In genomic region chr5:67431191-67431590, GRCh38 we compare ENCODE assay signal across 16 cellular contexts.
DNase-seq lines count a peak whose midpoint lies in the region; ATAC-seq and TF ChIP-seq lines count a peak whose summit lies in the region.
"Had no signal": no experiment of that assay in that cellular context is flagged by ENCODE, and none has a peak within 500 bp of the region (broad histone marks: within the 10 kb centered on the region; RNA-seq: fewer than 3 reads in every experiment).

No MANE protein-coding gene starts in this region.

- TF ChIP-seq CTCF in fibroblast of lung (conservative IDR thresholded peaks at IDR 0.05 in 1 of 2, IDR thresholded peaks at IDR 0.05 in 1 of 2; ENCODE audit: low read depth in 1 of 2, low read length in 2 of 2) = no peak
- TF ChIP-seq CTCF in testis (IDR thresholded peaks at IDR 0.05) = no peak
- TF ChIP-seq CTCF in ascending aorta (IDR thresholded peaks at IDR 0.05) = no peak

- no peak overlapping the region for H3K14ac ChIP-seq in mesenchymal stem cell (ENCODE audit: low read length in 2 of 2)

- H3K9ac ChIP-seq in fibroblast of lung (ENCODE audit: insufficient read depth, low read length) (no peak overlapping the region), mesenchymal stem cell (ENCODE audit: low read length) (no peak overlapping the region)

- no peak overlapping the region for H2AK5ac ChIP-seq in mesenchymal stem cell (ENCODE audit: low read length, severe bottlenecking)

- peak overlapping the region; percentile 18 for H4K91ac ChIP-seq in mesenchymal stem cell (ENCODE audit: low read length)

- peak overlapping the region; percentile 15 for H2BK120ac ChIP-seq in mesenchymal stem cell (ENCODE audit: low read depth, low read length)

- no peak for TF ChIP-seq POLR2A in testis (IDR thresholded peaks at IDR 0.05)

- no peaks in the 10 kb centered on the region for H3K79me2 ChIP-seq in fibroblast of lung (ENCODE audit: control insufficient read depth, insufficient read depth, low read length)

- DNase-seq in HT1080 (ENCODE audit: low read depth) (peak; percentile 11), amniotic epithelial cell (ENCODE audit: low read depth) (peak; percentile 24), fibroblast of lung (ENCODE audit: low read depth in 2 of 2) (peak; percentile 21 to 77), mesenchymal stem cell (peak; percentile 61), testis (no peak), ascending aorta (ENCODE audit: low spot score in 2 of 2) (no peak)
- DNase-seq in stimulated activated naive CD4-positive, alpha-beta T cell (lab: John Stamatoyannopoulos, UW) = no peak
- DNase-seq: ACHN; Calu3; CD4-positive, CD25-positive, alpha-beta regulatory T cell; MM.1S; NCI-H1930; NCI-H510A treated with DMSO at 0.1 percent for 48 hours; RPMI8226 had no signal

- H4K8ac ChIP-seq in mesenchymal stem cell (ENCODE audit: low read length) = no peak overlapping the region

- peak overlapping the region; percentile 79 to 90 for H3K18ac ChIP-seq in mesenchymal stem cell (ENCODE audit: low read depth in 1 of 2, low read length in 2 of 2)

- 70% methylated on average over 4 of the region's 4 CpGs for WGBS in mesenchymal stem cell
- 88 to 93% methylated on average over 4 of the region's 4 CpGs for WGBS in testis, 2 donors

- peak overlapping the region in 1 of 2 experiments; percentile 35 for H3K4ac ChIP-seq in mesenchymal stem cell (ENCODE audit: low read depth in 1 of 2, low read length in 2 of 2)

- no peaks in the 10 kb centered on the region for H3K79me1 ChIP-seq in mesenchymal stem cell (replicated peaks; ENCODE audit: low read length, poor library complexity, severe bottlenecking)

- H3K4me1 ChIP-seq in fibroblast of lung (ENCODE audit: control insufficient read depth, extremely low read depth, insufficient read depth, low read length) (no peaks in the 10 kb centered on the region), mesenchymal stem cell (ENCODE audit: control insufficient read depth, insufficient read depth, low read depth, low read length) (no peaks in the 10 kb centered on the region), testis (no peaks in the 10 kb centered on the region), ascending aorta (no peaks in the 10 kb centered on the region)

- intact Hi-C loops in testis (cut with DNase I; ENCODE audit: low total_unique reads) (no loop called here), ascending aorta (cut with DNase I) (no loop called here)

- H2AFZ ChIP-seq in fibroblast of lung (ENCODE audit: low read length) (no peak overlapping the region), mesenchymal stem cell (ENCODE audit: low read depth, low read length) (no peak overlapping the region)

- no peaks in the 10 kb centered on the region for H3K9me3 ChIP-seq in fibroblast of lung (ENCODE audit: control insufficient read depth, insufficient read depth, low read depth, low read length)
- H3K9me3 ChIP-seq in mesenchymal stem cell (ENCODE audit: control insufficient read depth, low read length) = no peaks in the 10 kb centered on the region
- no peaks in the 10 kb centered on the region for H3K9me3 ChIP-seq in testis
- H3K9me3 ChIP-seq in ascending aorta = no peaks in the 10 kb centered on the region

- H3K23ac ChIP-seq in mesenchymal stem cell (ENCODE audit: low read length in 2 of 2) = no peak overlapping the region

- no peak for ATAC-seq in HG02798 (IDR thresholded peaks at IDR 0.05; ENCODE audit: poor library complexity, unreplicated experiment)

- H2BK12ac ChIP-seq in mesenchymal stem cell (ENCODE audit: low read length in 2 of 2) = peak overlapping the region; percentile 21 to 64

- H3K27ac ChIP-seq in fibroblast of lung (ENCODE audit: insufficient read depth, low read length) (no peak overlapping the region), mesenchymal stem cell (ENCODE audit: low read length, poor library complexity, severe bottlenecking) (no peak overlapping the region), testis (no peak overlapping the region), ascending aorta (no peak overlapping the region)
- H3K27ac ChIP-seq: HL-60 had no signal

- H2BK15ac ChIP-seq in mesenchymal stem cell (ENCODE audit: low read depth, poor library complexity, severe bottlenecking) = no peak overlapping the region

- no peak overlapping the region for H3K4me3 ChIP-seq in fibroblast of lung (replicated peaks in 1 of 4; ENCODE audit: control extremely low read depth in 1 of 4, insufficient read depth in 1 of 4, low read depth in 3 of 4, low read length in 4 of 4)
- H3K4me3 ChIP-seq in mesenchymal stem cell (ENCODE audit: insufficient read depth in 1 of 2, low read depth in 1 of 2, low read length in 2 of 2) = no peak overlapping the region
- no peak overlapping the region for H3K4me3 ChIP-seq in testis
- H3K4me3 ChIP-seq in ascending aorta = no peak overlapping the region

- no peak overlapping the region for H2BK5ac ChIP-seq in mesenchymal stem cell (ENCODE audit: low read depth, low read length, poor library complexity, severe bottlenecking)

- H3K4me2 ChIP-seq in fibroblast of lung (ENCODE audit: extremely low read depth, insufficient read depth, low read length) (no peak overlapping the region), mesenchymal stem cell (ENCODE audit: low read length, poor library complexity, severe bottlenecking) (no peak overlapping the region)

- no peaks in the 10 kb centered on the region for H3K27me3 ChIP-seq in fibroblast of lung (ENCODE audit: control insufficient read depth, insufficient read depth, low read length)
- no peaks in the 10 kb centered on the region for H3K27me3 ChIP-seq in mesenchymal stem cell (ENCODE audit: control insufficient read depth in 1 of 2, insufficient read depth in 1 of 2, low read length in 2 of 2)
- H3K27me3 ChIP-seq in testis = no peaks in the 10 kb centered on the region
- H3K27me3 ChIP-seq in ascending aorta = no peaks in the 10 kb centered on the region

- H3K36me3 ChIP-seq in fibroblast of lung (ENCODE audit: control insufficient read depth, insufficient read depth, low read length) (no peaks in the 10 kb centered on the region), mesenchymal stem cell (ENCODE audit: control insufficient read depth in 1 of 2, insufficient read depth in 2 of 2, low read depth in 1 of 2, low read length in 2 of 2) (no peaks in the 10 kb centered on the region), testis (ENCODE audit: low read depth, missing control alignments) (no peaks in the 10 kb centered on the region), ascending aorta (no peaks in the 10 kb centered on the region)

- no peaks in the 10 kb centered on the region for H4K20me1 ChIP-seq in fibroblast of lung (ENCODE audit: control insufficient read depth, extremely low read depth, insufficient read depth, low read length)

Comparison
In these comparisons a context has a peak if more than half of its experiments do, and no peak if none do; other contexts are left out.
1. DNase-seq: peak in HT1080 (single experiment), amniotic epithelial cell (single experiment), fibroblast of lung (2 of 2) and mesenchymal stem cell (single experiment); none in testis (single experiment), ascending aorta (0 of 2) and stimulated activated naive CD4-positive, alpha-beta T cell (0 of 6).